Comparison of ENCODE assay signal across 18 cellular contexts in the genomic region with DNA sequence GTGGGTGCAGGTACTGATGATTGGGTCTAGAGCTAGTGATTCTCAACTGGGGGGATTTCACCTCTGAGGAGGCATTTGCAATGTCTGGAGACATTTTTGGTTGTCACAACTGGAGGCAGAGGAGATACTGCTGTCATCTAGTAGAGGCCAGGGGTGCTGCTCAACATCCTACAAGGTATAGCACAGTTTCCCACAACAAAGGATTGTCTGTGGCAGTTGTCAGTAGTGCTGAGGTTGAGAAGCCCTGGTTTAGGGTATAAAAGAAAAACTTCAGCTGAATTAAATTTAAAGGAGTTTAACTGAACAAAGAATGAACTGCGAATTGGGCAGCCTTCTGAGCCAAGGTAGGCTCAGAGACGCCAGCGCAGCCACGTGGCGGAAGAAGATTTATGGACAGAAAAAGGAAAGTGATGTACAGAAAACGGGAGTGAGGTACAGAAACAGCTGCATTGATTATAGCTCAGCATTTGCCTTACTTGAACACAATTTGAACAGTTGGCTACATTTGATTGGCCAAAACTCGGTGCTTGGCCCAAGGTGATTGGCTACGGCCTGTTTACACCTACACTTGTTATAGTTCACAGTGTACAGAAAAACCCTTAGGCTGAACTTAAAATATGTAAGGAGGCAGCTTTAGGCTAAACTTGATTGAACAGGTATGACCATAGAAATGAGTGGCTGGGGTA. TPM values are rescaled to one million over a fixed set of nuclear protein-coding genes. Genes with fewer than 3 reads are reported as not detected.
DNase-seq lines count a peak whose midpoint lies in the region; ATAC-seq and TF ChIP-seq lines count a peak whose summit lies in the region.
"Had no signal": no experiment of that assay in that cellular context is flagged by ENCODE, and none has a peak within 500 bp of the region (broad histone marks: within the 10 kb centered on the region; RNA-seq: fewer than 3 reads in every experiment).

No MANE protein-coding gene starts in this region.

- POLR2A ChIA-PET in CD8-positive, alpha-beta T cell (lab: Charles Lee): interaction anchor here (1.9 kb wide), 1 partner anchor 48 kb away, joined by 7 read pairs; no protein-coding TSS in a partner anchor

- no peaks in the 10 kb centered on the region for H3K36me3 ChIP-seq in CD8-positive, alpha-beta T cell (ENCODE audit: insufficient read depth, low read length)

- CTCF ChIA-PET in CD8-positive, alpha-beta T cell (lab: Charles Lee): interaction anchor here (0.8 to 1.6 kb wide), 5 partner anchors 9 to 162 kb away, joined by 3 to 5 read pairs (median 3); no protein-coding TSS in a partner anchor

- H3K27me3 ChIP-seq in CD8-positive, alpha-beta T cell (ENCODE audit: insufficient read depth, low read length): no peaks in the 10 kb centered on the region

- TF ChIP-seq CTCF in CD8-positive, alpha-beta T cell (IDR thresholded peaks at IDR 0.05): no peak

- DNase-seq in activated CD4-positive, alpha-beta T cell treated with anti-CD3 and anti-CD28 coated beads for 48 hours: peak; percentile 23
- no peak for DNase-seq in activated CD4-positive, alpha-beta T cell treated with anti-CD3 and anti-CD28 coated beads, Interleukin-2, amount 50 U/mL, for 1 hour
- peak in 2 of 7 experiments; percentile 6 to 41 for DNase-seq in CD8-positive, alpha-beta T cell
- peak; percentile 16 for DNase-seq in activated naive CD4-positive, alpha-beta T cell treated with anti-CD3 and anti-CD28 coated beads, Interleukin-2, amount 50 U/mL, for 16 hours
- DNase-seq in naive B cell (no peak), ecto neural progenitor cell (ENCODE audit: low spot score) (no peak), NCI-H1694 (lab: John Stamatoyannopoulos, UW) (no peak), NCI-H526 treated with DMSO at 0.1 percent for 48 hours (lab: John Stamatoyannopoulos, UW) (no peak)
- DNase-seq: effector CD8-positive, alpha-beta T cell; mammary epithelial cell; NCI-H1105; NCI-H2107; NCI-H510A treated with DMSO at 0.1 percent for 48 hours; stimulated activated CD8-positive, alpha-beta memory T cell treated with anti-CD3 and anti-CD28 coated beads, Interleukin-4, amount 100 ng/mL, for 48 hours had no signal

- H3K4me1 ChIP-seq in CD8-positive, alpha-beta T cell (ENCODE audit: insufficient read depth, low read length): peaks cover 16% of the 10 kb centered on the region

- no peak overlapping the region for H3K27ac ChIP-seq in CD8-positive, alpha-beta T cell (ENCODE audit: low read depth, low read length)
- H3K27ac ChIP-seq: KMS-11, thoracic aorta had no signal

- H3K4me3 Mint-ChIP-seq in CD8-positive, alpha-beta T cell: peak overlapping the region; percentile 29
- H3K4me3 Mint-ChIP-seq in naive B cell: no peak overlapping the region
- H3K4me3 Mint-ChIP-seq: nephron had no signal

- H3K9me3 Mint-ChIP-seq in CD8-positive, alpha-beta T cell: no peaks in the 10 kb centered on the region
- H3K9me3 Mint-ChIP-seq in naive B cell: no peaks in the 10 kb centered on the region
- H3K9me3 Mint-ChIP-seq: nephron had no signal

- intact Hi-C loops in CD8-positive, alpha-beta T cell (cut with DNase I, micrococcal nuclease): no loop called here

- no peaks in the 10 kb centered on the region for H3K27me3 Mint-ChIP-seq in CD8-positive, alpha-beta T cell (ENCODE audit: low read depth)
- no peaks in the 10 kb centered on the region for H3K27me3 Mint-ChIP-seq in naive B cell

- peaks cover 3% of the 10 kb centered on the region for H3K36me3 Mint-ChIP-seq in CD8-positive, alpha-beta T cell
- no peaks in the 10 kb centered on the region for H3K36me3 Mint-ChIP-seq in naive B cell

- ATAC-seq in CD8-positive, alpha-beta T cell: peak; percentile 96
- no peak for ATAC-seq in naive B cell (ENCODE audit: low read depth in 2 of 2)
- ATAC-seq: Right ventricle myocardium inferior had no signal

- H3K27ac Mint-ChIP-seq in CD8-positive, alpha-beta T cell: no peak overlapping the region
- H3K27ac Mint-ChIP-seq in naive B cell: peak overlapping the region in 4 of 6 donors; percentile 3 to 27 (median 24)

- no peak overlapping the region for H3K4me3 ChIP-seq in CD8-positive, alpha-beta T cell (ENCODE audit: low read depth, low read length)
- H3K4me3 ChIP-seq: thoracic aorta had no signal

- H3K4me1 Mint-ChIP-seq in CD8-positive, alpha-beta T cell (ENCODE audit: low read depth): peaks cover 20% of the 10 kb centered on the region
- H3K4me1 Mint-ChIP-seq in naive B cell: peaks cover 9 to 21% (median 18%) of the 10 kb centered on the region in 3 donors

- no peaks in the 10 kb centered on the region for H3K9me3 ChIP-seq in CD8-positive, alpha-beta T cell (ENCODE audit: low read length)
- H3K9me3 ChIP-seq: thoracic aorta had no signal

RNA-seq across cellular contexts. Expression of a gene that starts 40.4 kb away (rescaled TPM):
- under 1 TPM; 0.67 to 0.81 TPM for total RNA-seq in CD8-positive, alpha-beta T cell
- 10 to 100 TPM; 23.5 to 64.2 (median 29.7) TPM for polyA plus RNA-seq in naive B cell (ENCODE audit: low read depth in 6 of 6)

Comparison
In these comparisons a context has a peak if more than half of its experiments do, and no peak if none do; other contexts are left out.
1. DNase-seq: peak in activated CD4-positive, alpha-beta T cell treated with anti-CD3 and anti-CD28 coated beads for 48 hours (single experiment) and activated naive CD4-positive, alpha-beta T cell treated with anti-CD3 and anti-CD28 coated beads, Interleukin-2, amount 50 U/mL, for 16 hours (single experiment); none in activated CD4-positive, alpha-beta T cell treated with anti-CD3 and anti-CD28 coated beads, Interleukin-2, amount 50 U/mL, for 1 hour (single experiment), naive B cell (single experiment), ecto neural progenitor cell (single experiment), NCI-H1694 (single experiment) and NCI-H526 treated with DMSO at 0.1 percent for 48 hours (single experiment).